Comparison of ENCODE assay signal across 9 cellular contexts in the genomic region with DNA sequence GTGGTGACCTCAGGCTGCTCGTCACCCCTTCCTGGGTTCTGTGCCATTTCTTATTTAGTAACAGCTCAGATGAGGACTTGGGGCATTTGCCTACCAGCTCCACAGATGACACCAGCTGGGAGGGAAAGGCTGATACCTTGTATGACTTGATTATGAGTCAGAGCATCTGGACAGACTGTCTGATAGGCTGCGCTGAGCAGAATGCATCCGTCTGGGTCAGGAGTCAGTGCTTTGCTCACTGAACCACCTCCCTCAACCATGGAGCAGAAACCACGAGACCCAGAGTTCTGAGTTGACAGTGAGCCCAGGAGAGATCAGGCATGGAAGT. TPM values are rescaled to one million over a fixed set of nuclear protein-coding genes. Genes with fewer than 3 reads are reported as not detected.
DNase-seq lines count a peak whose midpoint lies in the region; ATAC-seq and TF ChIP-seq lines count a peak whose summit lies in the region.
"Had no signal": no experiment of that assay in that cellular context is flagged by ENCODE, and none has a peak within 500 bp of the region (broad histone marks: within the 10 kb centered on the region; RNA-seq: fewer than 3 reads in every experiment).

No MANE protein-coding gene starts in this region.

- peak; percentile 95 for DNase-seq in A172 (ENCODE audit: low spot score)
- peak; percentile 73 to 91 (median 83) for DNase-seq in Peyer's patch
- peak; percentile 92 to 96 for DNase-seq in foreskin keratinocyte
- no peak for DNase-seq in activated naive CD4-positive, alpha-beta T cell treated with anti-CD3 and anti-CD28 coated beads for 36 hours
- DNase-seq in caudate nucleus (lab: John Stamatoyannopoulos, UW), result no peak
- DNase-seq in activated T-helper 1 cell treated with anti-CD3 and anti-CD28 coated beads, Interleukin-12 subunit alpha, Interleukin-12 subunit beta, Interleukin-2, Interleukin-4 antibody, amounts not matched to agents 30 ng/mL and 10 ng/mL and 1 ng/mL, durations not matched to agents 14 hours and 24 hours and 36 hours (ENCODE audit: low spot score), result no peak
- DNase-seq: activated naive CD8-positive, alpha-beta T cell treated with anti-CD3 and anti-CD28 coated beads, Interleukin-2, amount 10 ng/mL, durations not matched to agents 7 days and 5 days had no signal

- no peak overlapping the region for H3K27ac Mint-ChIP-seq in activated naive CD4-positive, alpha-beta T cell treated with anti-CD3 and anti-CD28 coated beads for 36 hours
- no peak overlapping the region for H3K27ac Mint-ChIP-seq in activated T-helper 1 cell treated with anti-CD3 and anti-CD28 coated beads, Interleukin-12 subunit alpha, Interleukin-12 subunit beta, Interleukin-2, Interleukin-4 antibody, amounts not matched to agents 30 ng/mL and 10 ng/mL and 1 ng/mL, durations not matched to agents 14 hours and 24 hours and 36 hours
- H3K27ac Mint-ChIP-seq: activated naive CD8-positive, alpha-beta T cell treated with anti-CD3 and anti-CD28 coated beads, Interleukin-2, amount 10 ng/mL, durations not matched to agents 7 days and 5 days had no signal

- H3K4me1 Mint-ChIP-seq in activated naive CD4-positive, alpha-beta T cell treated with anti-CD3 and anti-CD28 coated beads for 36 hours (ENCODE audit: low read depth), result peaks cover 3% of the 10 kb centered on the region
- no peaks in the 10 kb centered on the region for H3K4me1 Mint-ChIP-seq in activated T-helper 1 cell treated with anti-CD3 and anti-CD28 coated beads, Interleukin-12 subunit alpha, Interleukin-12 subunit beta, Interleukin-2, Interleukin-4 antibody, amounts not matched to agents 30 ng/mL and 10 ng/mL and 1 ng/mL, durations not matched to agents 14 hours and 24 hours and 36 hours (ENCODE audit: low read depth)

- H3K27ac ChIP-seq in Peyer's patch (peak overlapping the region; percentile 43 to 88 (median 78)), foreskin keratinocyte (peak overlapping the region; percentile 91), caudate nucleus (ENCODE audit: low read depth, low read length) (no peak overlapping the region)

- TF ChIP-seq CTCF in Peyer's patch (IDR thresholded peaks at IDR 0.05), result no peak
- TF ChIP-seq CTCF in foreskin keratinocyte (conservative IDR thresholded peaks at IDR 0.05), result no peak

- H3K27me3 Mint-ChIP-seq in activated naive CD4-positive, alpha-beta T cell treated with anti-CD3 and anti-CD28 coated beads for 36 hours (ENCODE audit: low read depth), result peaks cover 29% of the 10 kb centered on the region
- H3K27me3 Mint-ChIP-seq in activated T-helper 1 cell treated with anti-CD3 and anti-CD28 coated beads, Interleukin-12 subunit alpha, Interleukin-12 subunit beta, Interleukin-2, Interleukin-4 antibody, amounts not matched to agents 30 ng/mL and 10 ng/mL and 1 ng/mL, durations not matched to agents 14 hours and 24 hours and 36 hours (ENCODE audit: insufficient read depth), result peaks cover 38% of the 10 kb centered on the region

- TF ChIP-seq POLR2A in Peyer's patch (IDR thresholded peaks at IDR 0.05), result peak; percentile 56 to 90

- no peaks in the 10 kb centered on the region for H3K9me3 Mint-ChIP-seq in activated naive CD4-positive, alpha-beta T cell treated with anti-CD3 and anti-CD28 coated beads for 36 hours
- H3K9me3 Mint-ChIP-seq in activated T-helper 1 cell treated with anti-CD3 and anti-CD28 coated beads, Interleukin-12 subunit alpha, Interleukin-12 subunit beta, Interleukin-2, Interleukin-4 antibody, amounts not matched to agents 30 ng/mL and 10 ng/mL and 1 ng/mL, durations not matched to agents 14 hours and 24 hours and 36 hours, result no peaks in the 10 kb centered on the region
- H3K9me3 Mint-ChIP-seq: activated naive CD8-positive, alpha-beta T cell treated with anti-CD3 and anti-CD28 coated beads, Interleukin-2, amount 10 ng/mL, durations not matched to agents 7 days and 5 days had no signal

- H3K4me3 Mint-ChIP-seq in activated naive CD4-positive, alpha-beta T cell treated with anti-CD3 and anti-CD28 coated beads for 36 hours, result no peak overlapping the region
- H3K4me3 Mint-ChIP-seq in activated T-helper 1 cell treated with anti-CD3 and anti-CD28 coated beads, Interleukin-12 subunit alpha, Interleukin-12 subunit beta, Interleukin-2, Interleukin-4 antibody, amounts not matched to agents 30 ng/mL and 10 ng/mL and 1 ng/mL, durations not matched to agents 14 hours and 24 hours and 36 hours, result no peak overlapping the region
- H3K4me3 Mint-ChIP-seq: activated naive CD8-positive, alpha-beta T cell treated with anti-CD3 and anti-CD28 coated beads, Interleukin-2, amount 10 ng/mL, durations not matched to agents 7 days and 5 days had no signal

- CTCF ChIA-PET in activated naive CD4-positive, alpha-beta T cell treated with anti-CD3 and anti-CD28 coated beads for 36 hours (lab: Charles Lee), result interaction anchor here (1.0 kb wide), 1 partner anchor 9 kb away, joined by 3 read pairs; no protein-coding TSS in a partner anchor

- ATAC-seq in GM21529 (IDR thresholded peaks at IDR 0.05; ENCODE audit: unreplicated experiment) (peak; percentile 68), foreskin keratinocyte (peak; percentile 94), GM18517 (IDR thresholded peaks at IDR 0.05; ENCODE audit: unreplicated experiment) (no peak)

- H3K4me3 ChIP-seq in Peyer's patch, result no peak overlapping the region

- H3K36me3 ChIP-seq in Peyer's patch, result no peaks in the 10 kb centered on the region

- H3K36me3 Mint-ChIP-seq in activated naive CD4-positive, alpha-beta T cell treated with anti-CD3 and anti-CD28 coated beads for 36 hours (ENCODE audit: low read depth), result no peaks in the 10 kb centered on the region
- no peaks in the 10 kb centered on the region for H3K36me3 Mint-ChIP-seq in activated T-helper 1 cell treated with anti-CD3 and anti-CD28 coated beads, Interleukin-12 subunit alpha, Interleukin-12 subunit beta, Interleukin-2, Interleukin-4 antibody, amounts not matched to agents 30 ng/mL and 10 ng/mL and 1 ng/mL, durations not matched to agents 14 hours and 24 hours and 36 hours (ENCODE audit: low read depth)
- H3K36me3 Mint-ChIP-seq: activated naive CD8-positive, alpha-beta T cell treated with anti-CD3 and anti-CD28 coated beads, Interleukin-2, amount 10 ng/mL, durations not matched to agents 7 days and 5 days had no signal

- intact Hi-C loops in activated naive CD4-positive, alpha-beta T cell treated with anti-CD3 and anti-CD28 coated beads for 36 hours (cut with micrococcal nuclease), result no loop called here
- intact Hi-C loops in activated T-helper 1 cell treated with anti-CD3 and anti-CD28 coated beads, Interleukin-12 subunit alpha, Interleukin-12 subunit beta, Interleukin-2, Interleukin-4 antibody, amounts not matched to agents 30 ng/mL and 10 ng/mL and 1 ng/mL, durations not matched to agents 14 hours and 24 hours and 36 hours (cut with micrococcal nuclease), result no loop called here

- H3K4me1 ChIP-seq in Peyer's patch (peaks cover 4 to 84% (median 10%) of the 10 kb centered on the region in 4 donors), foreskin keratinocyte (peaks cover 36% of the 10 kb centered on the region)

- H3K27me3 ChIP-seq in Peyer's patch (no peaks in the 10 kb centered on the region), foreskin keratinocyte (no peaks in the 10 kb centered on the region)

- H3K9me3 ChIP-seq in Peyer's patch, result no peaks in the 10 kb centered on the region

RNA-seq across cellular contexts. Expression of a gene that starts 6.8 kb away (rescaled TPM):
- total RNA-seq in A172 (2014; rRNA removed; shearing (Covaris generic)), result 0.10 TPM in 1 of 2 replicates, not detected in the other
- 100 to 1,000 TPM; 104 to 469 (median 424) TPM for total RNA-seq in Peyer's patch
- total RNA-seq in foreskin keratinocyte, result 94.1 and 94.8 TPM in 2 replicates
- 76.9 and 79.1 TPM in 2 replicates for polyA plus RNA-seq in foreskin keratinocyte
- total RNA-seq in activated naive CD4-positive, alpha-beta T cell treated with anti-CD3 and anti-CD28 coated beads for 36 hours, result not detected
- total RNA-seq in activated T-helper 1 cell treated with anti-CD3 and anti-CD28 coated beads, Interleukin-12 subunit alpha, Interleukin-12 subunit beta, Interleukin-2, Interleukin-4 antibody, amounts not matched to agents 30 ng/mL and 10 ng/mL and 1 ng/mL, durations not matched to agents 14 hours and 24 hours and 36 hours, result not detected in 2 replicates

Comparison
In these comparisons a context has a peak if more than half of its experiments do, and no peak if none do; other contexts are left out.
1. DNase-seq: peak in A172 (single experiment), Peyer's patch (3 of 3) and foreskin keratinocyte (2 of 2); none in activated naive CD4-positive, alpha-beta T cell treated with anti-CD3 and anti-CD28 coated beads for 36 hours (single experiment), caudate nucleus (0 of 61) and activated T-helper 1 cell treated with anti-CD3 and anti-CD28 coated beads, Interleukin-12 subunit alpha, Interleukin-12 subunit beta, Interleukin-2, Interleukin-4 antibody, amounts not matched to agents 30 ng/mL and 10 ng/mL and 1 ng/mL, durations not matched to agents 14 hours and 24 hours and 36 hours (single experiment).
2. RNA of a gene that starts 6.8 kb away (total RNA-seq): 104 to 469 TPM in Peyer's patch and 94.1 to 94.8 TPM in foreskin keratinocyte; not detected in activated T-helper 1 cell treated with anti-CD3 and anti-CD28 coated beads, Interleukin-12 subunit alpha, Interleukin-12 subunit beta, Interleukin-2, Interleukin-4 antibody, amounts not matched to agents 30 ng/mL and 10 ng/mL and 1 ng/mL, durations not matched to agents 14 hours and 24 hours and 36 hours, not detected in activated naive CD4-positive, alpha-beta T cell treated with anti-CD3 and anti-CD28 coated beads for 36 hours and 0.10 TPM in A172; every median in the first group is over 10 times any median in the second.